Comparison of ENCODE assay signal across 8 cellular contexts in the genomic region with DNA sequence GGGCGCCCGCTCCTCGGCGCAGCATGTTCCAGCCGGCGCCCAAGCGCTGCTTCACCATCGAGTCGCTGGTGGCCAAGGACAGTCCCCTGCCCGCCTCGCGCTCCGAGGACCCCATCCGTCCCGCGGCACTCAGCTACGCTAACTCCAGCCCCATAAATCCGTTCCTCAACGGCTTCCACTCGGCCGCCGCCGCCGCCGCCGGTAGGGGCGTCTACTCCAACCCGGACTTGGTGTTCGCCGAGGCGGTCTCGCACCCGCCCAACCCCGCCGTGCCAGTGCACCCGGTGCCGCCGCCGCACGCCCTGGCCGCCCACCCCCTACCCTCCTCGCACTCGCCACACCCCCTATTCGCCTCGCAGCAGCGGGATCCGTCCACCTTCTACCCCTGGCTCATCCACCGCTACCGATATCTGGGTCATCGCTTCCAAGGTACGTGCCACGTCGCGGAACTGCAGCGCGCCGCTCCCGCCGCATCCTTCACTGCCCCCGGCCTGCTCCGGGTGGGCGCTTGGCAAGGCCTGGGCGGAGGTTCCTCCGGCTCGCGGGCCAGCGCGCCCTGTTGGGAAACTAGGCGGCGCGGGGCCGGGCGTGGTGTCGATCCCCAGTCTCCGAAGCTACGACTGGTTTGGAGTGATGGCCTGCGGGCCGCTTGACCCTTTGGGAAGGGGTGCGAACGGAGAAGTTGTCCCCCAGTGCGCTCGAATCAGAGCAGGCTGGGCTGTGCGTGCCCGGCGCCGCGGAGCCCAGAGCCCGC. TPM values are rescaled to one million over a fixed set of nuclear protein-coding genes. Genes with fewer than 3 reads are reported as not detected.
A peak's percentile ranks its signal among the peaks of the same experiment; 100 is the strongest.
DNase-seq lines count a peak whose midpoint lies in the region; ATAC-seq and TF ChIP-seq lines count a peak whose summit lies in the region.

No MANE protein-coding gene starts in this region.

- H3K4me1 ChIP-seq in mesendoderm (ENCODE audit: control insufficient read depth, low read depth, low read length): peaks cover 5% of the 10 kb centered on the region
- peaks cover 17 to 42% of the 10 kb centered on the region in 2 donors for H3K4me1 ChIP-seq in left lung

- H3K36me3 ChIP-seq in mesendoderm (ENCODE audit: control insufficient read depth, insufficient read depth, low read length) (no peaks in the 10 kb centered on the region), left lung (no peaks in the 10 kb centered on the region)

- H3K9ac ChIP-seq in mesendoderm (ENCODE audit: low read length): peak overlapping the region; percentile 45

- intact Hi-C loops in left lung (cut with DNase I): no loop called here

- WGBS in mesendoderm (ENCODE audit: extremely low coverage, insufficient coverage, low lambda C conversion rate): no CpG with 5 or more reads among the region's 88 CpGs

- TF ChIP-seq CTCF in left lung (IDR thresholded peaks at IDR 0.05): no peak

- DNase-seq in stimulated activated CD4-positive, alpha-beta T cell treated with anti-CD3 and anti-CD28 coated beads, Interleukin-1b, Interleukin-23, amount 100 ng/mL, for 48 hours: peak; percentile 32
- DNase-seq in stimulated activated CD4-positive, alpha-beta T cell treated with anti-CD3 and anti-CD28 coated beads, Interleukin-2, amount 100 ng/mL, for 48 hours: no peak
- DNase-seq in central memory CD8-positive, alpha-beta T cell (ENCODE audit: low spot score in 2 of 2): no peak
- DNase-seq in mesendoderm: peak; percentile 72
- no peak for DNase-seq in dermis blood vessel endothelial cell
- no peak for DNase-seq in C1 segment of cervical spinal cord (lab: John Stamatoyannopoulos, UW)
- no peak for DNase-seq in left lung

- no peaks in the 10 kb centered on the region for H3K79me1 ChIP-seq in mesendoderm (ENCODE audit: low read length)

- no peak overlapping the region for H4K8ac ChIP-seq in mesendoderm (ENCODE audit: low read depth, low read length)

- peak overlapping the region; percentile 16 for H3K4me3 Mint-ChIP-seq in central memory CD8-positive, alpha-beta T cell

- H2BK120ac ChIP-seq in mesendoderm (ENCODE audit: low read depth, low read length): no peak overlapping the region

- H3K27ac ChIP-seq in mesendoderm (ENCODE audit: low read depth, low read length): no peak overlapping the region
- H3K27ac ChIP-seq in left lung: no peak overlapping the region

- H3K4me2 ChIP-seq in mesendoderm (ENCODE audit: low read length): peak overlapping the region; percentile 59

- no peak overlapping the region for H2BK5ac ChIP-seq in mesendoderm (ENCODE audit: low read length)

- no peak overlapping the region for H4K5ac ChIP-seq in mesendoderm (ENCODE audit: low read length)

- no peaks in the 10 kb centered on the region for H3K79me2 ChIP-seq in mesendoderm (ENCODE audit: control insufficient read depth, insufficient read depth, low read length)

- H3K4me1 Mint-ChIP-seq in central memory CD8-positive, alpha-beta T cell: peaks cover 22% of the 10 kb centered on the region

- peaks cover 2% of the 10 kb centered on the region for H3K36me3 Mint-ChIP-seq in central memory CD8-positive, alpha-beta T cell (ENCODE audit: insufficient read depth)

- no peaks in the 10 kb centered on the region for H3K9me3 Mint-ChIP-seq in central memory CD8-positive, alpha-beta T cell

- peaks cover 72% of the 10 kb centered on the region for H3K27me3 ChIP-seq in mesendoderm (ENCODE audit: insufficient read depth, low read length, poor library complexity)
- H3K27me3 ChIP-seq in left lung: peaks cover 100% of the 10 kb centered on the region in 2 donors

- H3K27ac Mint-ChIP-seq in central memory CD8-positive, alpha-beta T cell (ENCODE audit: low read depth): no peak overlapping the region

- peak overlapping the region; percentile 54 for H3K56ac ChIP-seq in mesendoderm (ENCODE audit: low read length)

- no peak for ATAC-seq in central memory CD8-positive, alpha-beta T cell (replicated peaks; ENCODE audit: extremely low read depth, poor library complexity, severe bottlenecking)
- ATAC-seq in left lung (no peak), HG02970 (IDR thresholded peaks at IDR 0.05; ENCODE audit: low FRiP score, unreplicated experiment) (no peak)

- no peak overlapping the region for H2BK15ac ChIP-seq in mesendoderm (replicated peaks; ENCODE audit: low read depth)

- H3K9me3 ChIP-seq in left lung: no peaks in the 10 kb centered on the region

- H3K4ac ChIP-seq in mesendoderm (ENCODE audit: low read depth, low read length): no peak overlapping the region

- H3K4me3 ChIP-seq in mesendoderm (ENCODE audit: low read length): no peak overlapping the region
- no peak overlapping the region for H3K4me3 ChIP-seq in left lung

- H3K23ac ChIP-seq in mesendoderm (ENCODE audit: low read length): no peak overlapping the region

- H3K27me3 Mint-ChIP-seq in central memory CD8-positive, alpha-beta T cell: peaks cover 83% of the 10 kb centered on the region

- no peak overlapping the region for H2AK5ac ChIP-seq in mesendoderm (ENCODE audit: low read length)

- no peak overlapping the region for H3K18ac ChIP-seq in mesendoderm (ENCODE audit: low read length)

RNA-seq across cellular contexts. Expression of gene EMX2, which starts 0.9 kb away (rescaled TPM):
- 0.04 TPM for polyA plus RNA-seq in mesendoderm (2013, experiment 1 of 2)
- polyA plus RNA-seq in mesendoderm (2013, experiment 2 of 2): not detected
- total RNA-seq in dermis blood vessel endothelial cell: 0.09 and 0.17 TPM in 2 replicates
- total RNA-seq in left lung: not detected

Comparison
In these comparisons a context has a peak if more than half of its experiments do, and no peak if none do; other contexts are left out.
1. DNase-seq: peak in stimulated activated CD4-positive, alpha-beta T cell treated with anti-CD3 and anti-CD28 coated beads, Interleukin-1b, Interleukin-23, amount 100 ng/mL, for 48 hours (single experiment) and mesendoderm (single experiment); none in stimulated activated CD4-positive, alpha-beta T cell treated with anti-CD3 and anti-CD28 coated beads, Interleukin-2, amount 100 ng/mL, for 48 hours (0 of 2), central memory CD8-positive, alpha-beta T cell (0 of 2), dermis blood vessel endothelial cell (single experiment), C1 segment of cervical spinal cord (0 of 14) and left lung (0 of 2).